In the genomic region with DNA sequence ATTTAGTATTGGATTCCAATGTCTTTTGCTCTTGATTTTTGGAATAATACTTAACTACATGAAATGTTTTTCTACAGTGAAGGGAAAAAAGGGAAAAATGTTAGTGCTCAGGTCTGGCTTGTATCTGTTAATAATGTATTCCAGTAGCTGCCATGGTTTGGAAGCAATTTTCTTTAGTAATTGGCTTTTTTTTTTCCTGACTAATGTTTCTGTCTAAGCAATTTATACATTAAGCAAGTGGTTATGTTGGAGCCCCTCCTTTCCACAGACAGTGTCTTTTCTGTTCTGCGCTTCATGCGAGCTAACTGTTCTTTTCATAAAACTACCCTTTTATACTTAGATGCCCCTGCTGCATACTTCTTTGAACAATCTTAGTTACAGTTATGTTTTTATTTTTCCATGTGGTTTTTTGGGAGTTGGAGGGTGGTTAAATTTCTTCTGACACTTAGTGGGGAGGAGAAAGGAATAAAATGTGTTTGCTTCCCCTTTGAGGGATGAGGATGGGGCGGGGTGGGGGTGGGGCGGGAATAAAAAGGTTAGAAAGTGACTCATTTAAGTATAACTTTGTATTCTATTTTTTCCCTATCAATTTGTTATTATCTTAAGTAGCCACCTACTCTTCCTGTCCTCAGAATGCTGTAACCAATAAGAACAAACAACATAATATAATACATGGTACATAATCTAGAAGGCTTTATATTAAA, we compare ENCODE assay signal across 17 cellular contexts.
DNase-seq lines count a peak whose midpoint lies in the region; ATAC-seq, FAIRE-seq and TF ChIP-seq lines count a peak whose summit lies in the region.
"Had no signal": no experiment of that assay in that cellular context is flagged by ENCODE, and none has a peak within 500 bp of the region (broad histone marks: within the 10 kb centered on the region; RNA-seq: fewer than 3 reads in every experiment).

No MANE protein-coding gene starts in this region.

- H3K4me1 ChIP-seq in HepG2 (ENCODE audit: insufficient read depth, low read length) (peaks cover 28% of the 10 kb centered on the region), right lobe of liver (peaks cover 0 to 27% (median 0%) of the 10 kb centered on the region in 4 donors), endodermal cell (ENCODE audit: control insufficient read depth, insufficient read depth, low read length) (no peaks in the 10 kb centered on the region)

- H3K27me3 Mint-ChIP-seq in naive B cell (no peaks in the 10 kb centered on the region), endodermal cell (ENCODE audit: insufficient read depth) (no peaks in the 10 kb centered on the region)
- H3K27me3 Mint-ChIP-seq: stimulated activated naive B cell treated with anti-CD40 and anti-IgM and Interleukin-4, amounts not matched to agents 10 μg/mL and 1 μg/mL and 100 μg/mL, for 72 hours had no signal

- H3K9me3 ChIP-seq in HepG2 (ENCODE audit: low read length) (no peaks in the 10 kb centered on the region), right lobe of liver (no peaks in the 10 kb centered on the region), endodermal cell (ENCODE audit: control insufficient read depth, low read length) (no peaks in the 10 kb centered on the region)

- BruUV-seq in HepG2 (replicated peaks; lab: Mats Ljungman, UMichigan), result no TSS peak

- H3K4me2 ChIP-seq in HepG2 (ENCODE audit: low read depth, low read length), result no peak overlapping the region
- H3K4me2 ChIP-seq: GM23338 had no signal

- 95% methylated on average over 4 of the region's 4 CpGs for whole genome bisulfite sequencing in HepG2 (ENCODE audit: low lambda C conversion rate)
- whole genome bisulfite sequencing in right lobe of liver (ENCODE audit: insufficient coverage, low coverage, low lambda C conversion rate, missing lambda C conversion rate), result 82% methylated on average over 4 of the region's 4 CpGs
- 100% methylated on average over 1 to 2 of the region's 4 CpGs for WGBS in endodermal cell (ENCODE audit: insufficient coverage in 1 of 2, insufficient read length in 1 of 2), 2 experiments

- H3K27ac ChIP-seq in HepG2 (ENCODE audit: extremely low read length, insufficient read depth, low read length) (no peak overlapping the region), right lobe of liver (no peak overlapping the region), brain microvascular endothelial cell (peak overlapping the region; percentile 0), endodermal cell (ENCODE audit: low read depth, low read length) (no peak overlapping the region)
- H3K27ac ChIP-seq: RWPE1 had no signal

- POLR2A ChIA-PET in HepG2 (lab: Yijun Ruan, JAX), result no interaction called here

- no peak for FAIRE-seq in HepG2 (lab: Jason Lieb, UNC)

- H3K27me3 ChIP-seq in HepG2 (ENCODE audit: control insufficient read depth in 1 of 2, insufficient read depth in 2 of 2, low read length in 2 of 2) (no peaks in the 10 kb centered on the region), right lobe of liver (no peaks in the 10 kb centered on the region), brain microvascular endothelial cell (replicated peaks) (no peaks in the 10 kb centered on the region), endodermal cell (ENCODE audit: control insufficient read depth, insufficient read depth, low read length, poor library complexity, severe bottlenecking) (no peaks in the 10 kb centered on the region)

- H3K36me3 Mint-ChIP-seq in naive B cell (no peaks in the 10 kb centered on the region), endodermal cell (ENCODE audit: low read depth) (peaks cover 3% of the 10 kb centered on the region)
- H3K36me3 Mint-ChIP-seq: stimulated activated naive B cell treated with anti-CD40 and anti-IgM and Interleukin-4, amounts not matched to agents 10 μg/mL and 1 μg/mL and 100 μg/mL, for 72 hours had no signal

- no peak for TF ChIP-seq POLR2A in HepG2 (IDR thresholded peaks at IDR 0.05; ENCODE audit: insufficient read depth in 1 of 2, low read depth in 2 of 2, low read length in 2 of 2)
- TF ChIP-seq POLR2A in right lobe of liver (IDR thresholded peaks at IDR 0.05), result no peak

- H3K27ac Mint-ChIP-seq in naive B cell, result peak overlapping the region in 4 of 6 donors; percentile 55 to 80 (median 76)
- no peak overlapping the region for H3K27ac Mint-ChIP-seq in endodermal cell
- H3K27ac Mint-ChIP-seq: GM23338; stimulated activated naive B cell treated with anti-CD40 and anti-IgM and Interleukin-4, amounts not matched to agents 10 μg/mL and 1 μg/mL and 100 μg/mL, for 72 hours; T-helper 2 cell treated with Interferon-gamma antibody and Interleukin-4, amounts not matched to agents 5 μg/mL and 100 μg/mL, for 36 hours had no signal

- H3K4me3 ChIP-seq in HepG2 (replicated peaks in 1 of 3; ENCODE audit: insufficient read depth in 1 of 3, low read depth in 2 of 3, low read length in 3 of 3) (no peak overlapping the region), right lobe of liver (no peak overlapping the region), brain microvascular endothelial cell (ENCODE audit: low read depth, low read length) (no peak overlapping the region), endodermal cell (ENCODE audit: low read length) (no peak overlapping the region)
- H3K4me3 ChIP-seq: GM23338 had no signal

- TF ChIP-seq RAD21 in HepG2 (CRISPR knock-in tag; IDR thresholded peaks at IDR 0.05), result no peak

- DNase-seq in HepG2 (ENCODE audit: low spot score) (no peak), right lobe of liver (no peak), brain microvascular endothelial cell (no peak), naive B cell (no peak), endodermal cell (no peak), AML-193 (lab: John Stamatoyannopoulos, UW) (no peak), KBM-7 (no peak), globus pallidus (ENCODE audit: low spot score) (no peak)
- DNase-seq: activated CD4-positive, alpha-beta T cell treated with anti-CD3 and anti-CD28 coated beads, Interleukin-2, amount 50 U/mL, for 1 hour; amygdala; cortex of kidney; DMS 273 treated with DMSO at 0.1 percent for 48 hours; NCI-H510A; stimulated activated naive B cell treated with anti-CD40 and anti-IgM and Interleukin-4, amounts not matched to agents 10 μg/mL and 1 μg/mL and 100 μg/mL, for 72 hours had no signal

- H3K9me3 Mint-ChIP-seq in naive B cell (no peaks in the 10 kb centered on the region), endodermal cell (no peaks in the 10 kb centered on the region)
- H3K9me3 Mint-ChIP-seq: GM23338; stimulated activated naive B cell treated with anti-CD40 and anti-IgM and Interleukin-4, amounts not matched to agents 10 μg/mL and 1 μg/mL and 100 μg/mL, for 72 hours; T-helper 2 cell treated with Interferon-gamma antibody and Interleukin-4, amounts not matched to agents 5 μg/mL and 100 μg/mL, for 36 hours had no signal

- ATAC-seq in HepG2, result no peak
- no peak for ATAC-seq in right lobe of liver
- ATAC-seq in naive B cell (ENCODE audit: low read depth in 2 of 2), result no peak
- ATAC-seq: GM23338; stimulated activated naive B cell treated with anti-CD40 and anti-IgM and Interleukin-4, amounts not matched to agents 10 μg/mL and 1 μg/mL and 100 μg/mL, for 72 hours had no signal

- H3K79me2 ChIP-seq in HepG2 (ENCODE audit: insufficient read depth, low read length), result peaks cover 3% of the 10 kb centered on the region

- H3K4me3 Mint-ChIP-seq in naive B cell, result peak overlapping the region in 1 of 8 donors; percentile 59
- no peak overlapping the region for H3K4me3 Mint-ChIP-seq in endodermal cell
- H3K4me3 Mint-ChIP-seq: GM23338; stimulated activated naive B cell treated with anti-CD40 and anti-IgM and Interleukin-4, amounts not matched to agents 10 μg/mL and 1 μg/mL and 100 μg/mL, for 72 hours; T-helper 2 cell treated with Interferon-gamma antibody and Interleukin-4, amounts not matched to agents 5 μg/mL and 100 μg/mL, for 36 hours had no signal

- intact Hi-C loops in HepG2 (cut with micrococcal nuclease; ENCODE audit: unreplicated experiment), result no loop called here
- intact Hi-C loops in right lobe of liver (cut with DNase I), result no loop called here

- TF ChIP-seq EP300 in HepG2 (IDR thresholded peaks at IDR 0.05; ENCODE audit: low read depth in 2 of 2, low read length in 2 of 2) (no peak), HepG2 (CRISPR knock-in tag; IDR thresholded peaks at IDR 0.05; ENCODE audit: borderline replicate concordance) (no peak)

- peaks cover 0 to 20% of the 10 kb centered on the region in 2 experiments; a peak in 2 of 5 replicates for H3K36me3 ChIP-seq in HepG2 (replicated peaks in 1 of 2; ENCODE audit: control insufficient read depth in 1 of 2, insufficient read depth in 2 of 2, low read length in 2 of 2)
- H3K36me3 ChIP-seq in right lobe of liver, result peaks cover 0 to 4% (median 2%) of the 10 kb centered on the region in 4 donors
- H3K36me3 ChIP-seq in brain microvascular endothelial cell (replicated peaks), result peaks cover 9% of the 10 kb centered on the region
- H3K36me3 ChIP-seq in endodermal cell (ENCODE audit: control insufficient read depth, insufficient read depth, low read length), result peaks cover 37% of the 10 kb centered on the region

- CTCF ChIA-PET in HepG2 (lab: Yijun Ruan, JAX; ENCODE audit: low intra/inter-chr PET ratio, low total read pairs), result no interaction called here

- in situ Hi-C loops in HepG2 (cut with HindIII; ENCODE audit: extremely low pct_ligation_motif_present, low pct_unique_long_range_greater_than_20kb) (loop anchor here (5.0 kb wide), 1 partner anchor 136 kb away; no protein-coding TSS in a partner anchor), brain microvascular endothelial cell (cut with HindIII; ENCODE audit: low pct_ligation_motif_present, low sequenced_read_pairs) (loop anchor here (25.0 kb wide), 1 partner anchor 166 kb away; no protein-coding TSS in a partner anchor), KBM-7 (cut with MboI; ENCODE audit: low pct_unique_long_range_greater_than_20kb, low sequenced_read_pairs) (loop anchor here (25.0 kb wide), 1 partner anchor 141 kb away; no protein-coding TSS in a partner anchor)

- H3K9ac ChIP-seq in HepG2 (ENCODE audit: insufficient read depth, low read depth, low read length) (no peak overlapping the region), endodermal cell (ENCODE audit: extremely low read depth, low read length, poor library complexity, severe bottlenecking) (no peak overlapping the region)

- H3K4me1 Mint-ChIP-seq in naive B cell (peaks cover 36 to 68% (median 66%) of the 10 kb centered on the region in 3 donors), endodermal cell (peaks cover 19% of the 10 kb centered on the region)

- H2AFZ ChIP-seq in HepG2 (ENCODE audit: low read length), result no peak overlapping the region
- H2AFZ ChIP-seq: GM23338 had no signal

- TF ChIP-seq CTCF in HepG2 (CRISPR knock-in tag; IDR thresholded peaks at IDR 0.05), result no peak
- no peak for TF ChIP-seq CTCF in right lobe of liver (IDR thresholded peaks at IDR 0.05)
- no peak for TF ChIP-seq CTCF in brain microvascular endothelial cell (IDR thresholded peaks at IDR 0.05; ENCODE audit: low read depth, low read length, missing control alignments)
- no peak for TF ChIP-seq CTCF in endodermal cell (conservative IDR thresholded peaks at IDR 0.05)

- H4K20me1 ChIP-seq in HepG2 (ENCODE audit: insufficient read depth, low read length), result 0 out of 2 replicates have a peak, but pooled peaks cover 4% of the 10 kb centered on the region

TF ChIP-seq in HepG2, 621 proteins besides CTCF, POLR2A, EP300 and RAD21:
- peak; percentile 28 for TF ChIP-seq HNRNPK (IDR thresholded peaks at IDR 0.05; ENCODE audit: low read depth, low read length, poor library complexity, severe bottlenecking)
- TF ChIP-seq BORCS8-MEF2B (CRISPR knock-in tag; IDR thresholded peaks at IDR 0.05), result no peak
